ENCODE assay signal across 1 cellular context in genomic region chr21:41763996-41764395, GRCh38.
A peak's percentile ranks its signal among the peaks of the same experiment; 100 is the strongest.
TF ChIP-seq lines count a peak whose summit lies in the region.

No MANE protein-coding gene starts in this region.

TF ChIP-seq in HepG2, 621 proteins besides CTCF, POLR2A, EP300 and RAD21:
- TF ChIP-seq AGO2 (optimal IDR thresholded peaks at IDR 0.05; ENCODE audit: low read depth, low read length), result peak; percentile 54
- 0 out of 2 replicates have a peak, but pooled peaks have one; percentile 18 for TF ChIP-seq ZNF687 (CRISPR knock-in tag; IDR thresholded peaks at IDR 0.05)
- TF ChIP-seq HNRNPLL (IDR thresholded peaks at IDR 0.05; ENCODE audit: low read depth, low read length, poor library complexity, severe bottlenecking), result peak; percentile 21
- no peak for TF ChIP-seq PBX2 (CRISPR knock-in tag; IDR thresholded peaks at IDR 0.05)
